20 cellular contexts compared by ENCODE assay signal in the genomic region with DNA sequence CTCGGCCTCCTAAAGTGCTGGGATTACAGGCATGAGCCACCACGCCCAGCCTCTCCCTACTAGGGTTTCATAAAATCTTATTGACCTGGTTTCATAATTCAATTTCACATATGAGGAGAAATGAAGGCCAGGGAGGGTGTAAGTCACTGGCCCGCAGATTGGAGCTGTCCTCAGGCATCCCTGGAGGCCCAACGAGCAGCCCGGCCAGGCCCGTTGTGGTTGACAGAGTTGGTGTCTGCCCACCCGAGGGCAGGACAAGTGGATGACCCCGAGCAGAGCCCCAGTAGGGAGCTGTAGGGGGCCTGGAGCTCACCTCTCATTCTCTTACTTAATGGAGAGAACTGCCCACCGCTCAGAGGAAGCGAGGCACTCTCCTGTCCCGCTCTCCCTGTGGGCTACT.
DNase-seq lines count a peak whose midpoint lies in the region; ATAC-seq and TF ChIP-seq lines count a peak whose summit lies in the region.
"Had no signal": no experiment of that assay in that cellular context is flagged by ENCODE, and none has a peak within 500 bp of the region (broad histone marks: within the 10 kb centered on the region; RNA-seq: fewer than 3 reads in every experiment).

No MANE protein-coding gene starts in this region.

- H3K4me1 ChIP-seq in RWPE2 (ENCODE audit: insufficient read depth, poor library complexity, severe bottlenecking) (no peaks in the 10 kb centered on the region), subcutaneous abdominal adipose tissue (ENCODE audit: control insufficient read depth in 5 of 5, insufficient read depth in 5 of 5, low read length in 5 of 5) (peaks cover 34 to 84% (median 78%) of the 10 kb centered on the region in 5 donors)

- H3K4me3 Mint-ChIP-seq in nephron, result no peak overlapping the region
- H3K4me3 Mint-ChIP-seq in effector memory CD8-positive, alpha-beta T cell, result no peak overlapping the region
- H3K4me3 Mint-ChIP-seq: activated B cell treated with CpG ODN at 0.5 μM for 24 hours; activated CD8-positive, alpha-beta memory T cell treated with anti-CD3 and anti-CD28 coated beads, Interleukin-2, amount 10 ng/mL, durations not matched to agents 7 days and 5 days; HFFc6; stimulated activated naive CD8-positive, alpha-beta T cell treated with anti-CD3 and anti-CD28 coated beads, Interleukin-15, amount 100 ng/mL, for 72 hours; T-helper 1 cell treated with Interleukin-12 subunit alpha and Interleukin-12 subunit beta and Interleukin-4 antibody, amounts not matched to agents 30 μg/mL and 1 μg/mL, for 36 hours had no signal

- TF ChIP-seq CTCF in RWPE2 (IDR thresholded peaks at IDR 0.05; ENCODE audit: poor library complexity, severe bottlenecking) (no peak), coronary artery (IDR thresholded peaks at IDR 0.05) (no peak), nephron (IDR thresholded peaks at IDR 0.05; ENCODE audit: unreplicated experiment in 3 of 3) (no peak)

- H3K9me3 Mint-ChIP-seq in nephron, result no peaks in the 10 kb centered on the region
- H3K9me3 Mint-ChIP-seq in effector memory CD8-positive, alpha-beta T cell, result no peaks in the 10 kb centered on the region
- H3K9me3 Mint-ChIP-seq: activated B cell treated with CpG ODN at 0.5 μM for 24 hours; stimulated activated naive CD8-positive, alpha-beta T cell treated with anti-CD3 and anti-CD28 coated beads, Interleukin-15, amount 100 ng/mL, for 72 hours; T-helper 1 cell treated with Interleukin-12 subunit alpha and Interleukin-12 subunit beta and Interleukin-4 antibody, amounts not matched to agents 30 μg/mL and 1 μg/mL, for 36 hours had no signal

- DNase-seq in RWPE2 (ENCODE audit: low spot score) (peak; percentile 47), coronary artery (ENCODE audit: low spot score) (peak; percentile 70), NCI-H146 treated with DMSO at 0.1 percent for 48 hours (lab: John Stamatoyannopoulos, UW; ENCODE audit: unreplicated experiment) (no peak), pons (ENCODE audit: low spot score) (no peak), NCI-H82 treated with DMSO at 0.1 percent for 48 hours (lab: John Stamatoyannopoulos, UW; ENCODE audit: unreplicated experiment) (no peak)
- DNase-seq in effector memory CD8-positive, alpha-beta T cell, result no peak
- DNase-seq: activated B cell treated with CpG ODN at 0.5 μM for 24 hours; activated CD8-positive, alpha-beta memory T cell treated with anti-CD3 and anti-CD28 coated beads, Interleukin-2, amount 10 ng/mL, durations not matched to agents 7 days and 5 days; activated gamma-delta T cell treated with Interleukin-2 at 50 U/mL for 16 hours; COR-L47; glutamatergic neuron; HFFc6; mucosa of descending colon; NCI-H2029 treated with DMSO at 0.1 percent for 48 hours; pancreas; stimulated activated CD4-positive, alpha-beta T cell treated with anti-CD3 and anti-CD28 coated beads, Interleukin-15, amount 100 ng/mL, for 24 hours; stimulated activated naive CD8-positive, alpha-beta T cell treated with anti-CD3 and anti-CD28 coated beads, Interleukin-15, amount 100 ng/mL, for 72 hours had no signal

- peaks cover 38% of the 10 kb centered on the region for H3K27me3 Mint-ChIP-seq in nephron (ENCODE audit: low read depth)
- peaks cover 0 to 45% of the 10 kb centered on the region in 2 donors for H3K27me3 Mint-ChIP-seq in effector memory CD8-positive, alpha-beta T cell

- H3K27ac Mint-ChIP-seq in nephron, result peak overlapping the region; percentile 45 to 85 (median 74)
- no peak overlapping the region for H3K27ac Mint-ChIP-seq in effector memory CD8-positive, alpha-beta T cell
- H3K27ac Mint-ChIP-seq: activated B cell treated with CpG ODN at 0.5 μM for 24 hours; activated CD8-positive, alpha-beta memory T cell treated with anti-CD3 and anti-CD28 coated beads, Interleukin-2, amount 10 ng/mL, durations not matched to agents 7 days and 5 days; HFFc6; stimulated activated naive CD8-positive, alpha-beta T cell treated with anti-CD3 and anti-CD28 coated beads, Interleukin-15, amount 100 ng/mL, for 72 hours; T-helper 1 cell treated with Interleukin-12 subunit alpha and Interleukin-12 subunit beta and Interleukin-4 antibody, amounts not matched to agents 30 μg/mL and 1 μg/mL, for 36 hours had no signal

- no peak overlapping the region for H3K27ac ChIP-seq in RWPE2 (ENCODE audit: poor library complexity, severe bottlenecking)
- peak overlapping the region; percentile 89 to 96 for H3K27ac ChIP-seq in coronary artery
- H3K27ac ChIP-seq in subcutaneous abdominal adipose tissue (ENCODE audit: low read depth, low read length), result peak overlapping the region; percentile 87

- H3K9me3 ChIP-seq in RWPE2 (ENCODE audit: severe bottlenecking) (no peaks in the 10 kb centered on the region), subcutaneous abdominal adipose tissue (ENCODE audit: control insufficient read depth in 5 of 5, low read length in 5 of 5) (no peaks in the 10 kb centered on the region)
- H3K9me3 ChIP-seq: mucosa of descending colon, pancreas had no signal

- peak overlapping the region in 2 of 5 donors; percentile 38 to 86 for H3K9ac ChIP-seq in subcutaneous abdominal adipose tissue (ENCODE audit: low read length in 5 of 5)

- H3K4me1 Mint-ChIP-seq in nephron, result peaks cover 82% of the 10 kb centered on the region
- H3K4me1 Mint-ChIP-seq in effector memory CD8-positive, alpha-beta T cell (ENCODE audit: low read depth in 2 of 2), result peaks cover 0 to 9% of the 10 kb centered on the region in 2 donors

- H3K36me3 ChIP-seq in RWPE2 (ENCODE audit: low read depth) (no peaks in the 10 kb centered on the region), subcutaneous abdominal adipose tissue (ENCODE audit: control insufficient read depth in 5 of 5, insufficient read depth in 5 of 5, low read length in 5 of 5) (no peaks in the 10 kb centered on the region)
- H3K36me3 ChIP-seq: pancreas had no signal

- no peaks in the 10 kb centered on the region for H3K27me3 ChIP-seq in RWPE2 (ENCODE audit: insufficient read depth, poor library complexity, severe bottlenecking)
- peaks cover 0 to 4% (median 0%) of the 10 kb centered on the region in 5 donors for H3K27me3 ChIP-seq in subcutaneous abdominal adipose tissue (ENCODE audit: control insufficient read depth in 5 of 5, insufficient read depth in 4 of 5, low read length in 5 of 5)
- H3K27me3 ChIP-seq: pancreas had no signal

- ATAC-seq in RWPE2 (ENCODE audit: low read depth), result no peak
- no peak for ATAC-seq in effector memory CD8-positive, alpha-beta T cell (replicated peaks)
- ATAC-seq: activated CD8-positive, alpha-beta memory T cell treated with anti-CD3 and anti-CD28 coated beads, Interleukin-2, amount 10 ng/mL, durations not matched to agents 7 days and 5 days; mucosa of descending colon; stimulated activated naive CD8-positive, alpha-beta T cell treated with anti-CD3 and anti-CD28 coated beads, Interleukin-15, amount 100 ng/mL, for 72 hours had no signal

- H3K4me3 ChIP-seq in RWPE2 (ENCODE audit: severe bottlenecking) (no peak overlapping the region), coronary artery (no peak overlapping the region), subcutaneous abdominal adipose tissue (ENCODE audit: low read depth in 1 of 5, low read length in 5 of 5) (no peak overlapping the region)
- H3K4me3 ChIP-seq: mucosa of descending colon, pancreas had no signal

- H3K36me3 Mint-ChIP-seq in nephron (ENCODE audit: low read depth), result no peaks in the 10 kb centered on the region
- no peaks in the 10 kb centered on the region for H3K36me3 Mint-ChIP-seq in effector memory CD8-positive, alpha-beta T cell (ENCODE audit: insufficient read depth)
- H3K36me3 Mint-ChIP-seq: activated CD8-positive, alpha-beta memory T cell treated with anti-CD3 and anti-CD28 coated beads, Interleukin-2, amount 10 ng/mL, durations not matched to agents 7 days and 5 days had no signal

Comparison
In these comparisons a context has a peak if more than half of its experiments do, and no peak if none do; other contexts are left out.
1. DNase-seq: peak in RWPE2 (single experiment) and coronary artery (single experiment); none in NCI-H146 treated with DMSO at 0.1 percent for 48 hours (single experiment), pons (single experiment), NCI-H82 treated with DMSO at 0.1 percent for 48 hours (single experiment) and effector memory CD8-positive, alpha-beta T cell (0 of 3).
2. H3K27ac Mint-ChIP-seq: peak in nephron (3 of 3); none in effector memory CD8-positive, alpha-beta T cell (0 of 2).